Comparison of ENCODE assay signal across 8 cellular contexts in the genomic region with DNA sequence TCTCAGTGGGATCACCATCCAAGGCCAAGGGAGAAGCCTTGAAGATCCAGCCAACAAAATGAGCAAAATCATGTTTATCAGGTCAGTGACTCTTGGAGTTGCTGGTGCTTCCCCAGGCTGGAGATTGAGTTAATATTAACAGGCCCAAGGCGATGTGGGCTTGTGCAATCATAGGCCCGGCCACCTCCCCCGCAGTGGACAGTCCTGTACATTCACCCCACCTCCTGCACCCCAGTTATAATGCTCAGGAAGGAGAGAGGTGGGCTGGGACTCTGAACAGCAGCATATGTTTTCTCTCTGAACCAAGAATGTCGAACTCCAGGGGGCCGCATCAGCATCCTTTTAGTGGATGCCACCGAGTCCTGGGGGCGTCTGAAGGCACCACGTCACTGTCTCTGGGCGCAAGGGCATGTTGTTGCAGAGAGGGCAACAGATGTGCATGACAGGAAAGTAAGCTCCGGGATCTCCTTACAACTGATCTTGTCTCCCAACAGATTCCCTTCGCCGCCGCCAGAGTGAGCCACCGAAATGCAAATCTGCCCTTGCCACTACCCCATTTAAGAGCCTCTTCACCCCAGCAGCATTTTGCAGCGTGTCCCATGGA. TPM values are rescaled to one million over a fixed set of nuclear protein-coding genes. Genes with fewer than 3 reads are reported as not detected.
DNase-seq lines count a peak whose midpoint lies in the region; ATAC-seq and TF ChIP-seq lines count a peak whose summit lies in the region.

No MANE protein-coding gene starts in this region.

- peak; percentile 31 for ATAC-seq in memory B cell (ENCODE audit: low read depth)
- no peak for ATAC-seq in GM18858 (IDR thresholded peaks at IDR 0.05; ENCODE audit: unreplicated experiment)
- no peak for ATAC-seq in GM19324 (IDR thresholded peaks at IDR 0.05; ENCODE audit: low FRiP score, unreplicated experiment)

- DNase-seq in CD1c-positive myeloid dendritic cell (ENCODE audit: extremely low spot score), result peak; percentile 49
- DNase-seq in dorsolateral prefrontal cortex, result peak in 7 of 10 donors; percentile 11 to 66 (median 45)
- peak in 1 of 2 donors; percentile 8 for DNase-seq in memory B cell (ENCODE audit: low spot score in 2 of 2)
- no peak for DNase-seq in COR-L47 (lab: John Stamatoyannopoulos, UW)
- DNase-seq in NCI-H146 treated with DMSO at 0.1 percent for 48 hours (lab: John Stamatoyannopoulos, UW; ENCODE audit: unreplicated experiment), result no peak

- TF ChIP-seq EP300 in Ishikawa (IDR thresholded peaks at IDR 0.05; ENCODE audit: borderline replicate concordance), result no peak

- no peak overlapping the region for H3K27ac ChIP-seq in dorsolateral prefrontal cortex

- peak in 54 of 56 donors; percentile 9 to 67 (median 42) for TF ChIP-seq CTCF in dorsolateral prefrontal cortex (IDR thresholded peaks at IDR 0.05 in 54 of 56, conservative IDR thresholded peaks at IDR 0.05 in 2 of 56; ENCODE audit: low read depth in 1 of 56, partially characterized antibody in 56 of 56)

- no peak overlapping the region for H3K4me3 Mint-ChIP-seq in memory B cell

- peaks cover 9% of the 10 kb centered on the region for H3K9me3 Mint-ChIP-seq in memory B cell

- intact Hi-C loops in dorsolateral prefrontal cortex (cut with DNase I), result loop anchor here in 1 of 2 donors (5.0 kb wide), 1 partner anchor 132 kb away; no protein-coding TSS in a partner anchor

- no peaks in the 10 kb centered on the region for H3K4me1 Mint-ChIP-seq in memory B cell

- H3K27ac Mint-ChIP-seq in memory B cell, result no peak overlapping the region

- TF ChIP-seq RAD21 in Ishikawa (IDR thresholded peaks at IDR 0.05; ENCODE audit: low read depth), result 0 out of 2 replicates have a peak, but pooled peaks have one; percentile 1

- H3K27me3 Mint-ChIP-seq in memory B cell, result peaks cover 12% of the 10 kb centered on the region

- no peaks in the 10 kb centered on the region for H3K36me3 Mint-ChIP-seq in memory B cell

- no peak overlapping the region for H3K4me3 ChIP-seq in dorsolateral prefrontal cortex

- peaks cover 0 to 6% (median 0%) of the 10 kb centered on the region in 45 donors for H3K27me3 ChIP-seq in dorsolateral prefrontal cortex

TF ChIP-seq in Ishikawa, 13 proteins besides CTCF, POLR2A, EP300 and RAD21:
- no peak for TF ChIP-seq CREB1 (IDR thresholded peaks at IDR 0.05; ENCODE audit: low read depth)
- no peak for TF ChIP-seq YY1 (IDR thresholded peaks at IDR 0.05; ENCODE audit: low read depth)
- no peak for TF ChIP-seq ZBTB7A (IDR thresholded peaks at IDR 0.05; ENCODE audit: low read depth)
- TF ChIP-seq NFIC (IDR thresholded peaks at IDR 0.05), result no peak
- TF ChIP-seq FOXM1 (IDR thresholded peaks at IDR 0.05; ENCODE audit: borderline replicate concordance, low read depth), result no peak
- no peak for TF ChIP-seq EGR1 (IDR thresholded peaks at IDR 0.05)
- no peak for TF ChIP-seq USF1 (IDR thresholded peaks at IDR 0.05)
TF ChIP-seq in Ishikawa: peak in this region for 0.

RNA-seq across cellular contexts. Expression of gene SERPINA2, which starts 11.2 kb away (rescaled TPM):
- total RNA-seq in dorsolateral prefrontal cortex, result not detected

RNA-seq across cellular contexts. Expression of gene SERPINA6, which starts 32.2 kb away (rescaled TPM):
- not detected for total RNA-seq in dorsolateral prefrontal cortex

RNA-seq across cellular contexts. Expression of gene SERPINA1, which starts 33.1 kb away (rescaled TPM):
- 10 to 100 TPM in 67 of 120 experiments, 1 to 10 TPM in 53; 1.6 to 94.0 (median 11.0) TPM for total RNA-seq in dorsolateral prefrontal cortex

Comparison
In these comparisons a context has a peak if more than half of its experiments do, and no peak if none do; other contexts are left out.
1. DNase-seq: peak in CD1c-positive myeloid dendritic cell (single experiment) and dorsolateral prefrontal cortex (7 of 10); none in COR-L47 (single experiment) and NCI-H146 treated with DMSO at 0.1 percent for 48 hours (single experiment).